Comparison of ENCODE assay signal across 7 cellular contexts in genomic region chr7:7618410-7618809, GRCh38.
"Had no signal": no experiment of that assay in that cellular context is flagged by ENCODE, and none has a peak within 500 bp of the region (broad histone marks: within the 10 kb centered on the region; RNA-seq: fewer than 3 reads in every experiment).

No MANE protein-coding gene starts in this region.

- H3K27me3 Mint-ChIP-seq: IgD-negative memory B cell had no signal

- DNase-seq: IMR-90, KBM-7, KG1 had no signal

- FAIRE-seq: HTR-8/SVneo had no signal

- H3K9me3 Mint-ChIP-seq: IgD-negative memory B cell had no signal

- H3K9ac ChIP-seq: KMS-11 had no signal

- H3K36me3 Mint-ChIP-seq: IgD-negative memory B cell had no signal

- H3K4me3 Mint-ChIP-seq: IgD-negative memory B cell had no signal

- H3K27ac ChIP-seq: HL-60, KMS-11 had no signal

- H3K4me2 ChIP-seq: KMS-11 had no signal

- H3K27ac Mint-ChIP-seq: IgD-negative memory B cell had no signal
